ENCODE assay signal across 8 cellular contexts in the genomic region with DNA sequence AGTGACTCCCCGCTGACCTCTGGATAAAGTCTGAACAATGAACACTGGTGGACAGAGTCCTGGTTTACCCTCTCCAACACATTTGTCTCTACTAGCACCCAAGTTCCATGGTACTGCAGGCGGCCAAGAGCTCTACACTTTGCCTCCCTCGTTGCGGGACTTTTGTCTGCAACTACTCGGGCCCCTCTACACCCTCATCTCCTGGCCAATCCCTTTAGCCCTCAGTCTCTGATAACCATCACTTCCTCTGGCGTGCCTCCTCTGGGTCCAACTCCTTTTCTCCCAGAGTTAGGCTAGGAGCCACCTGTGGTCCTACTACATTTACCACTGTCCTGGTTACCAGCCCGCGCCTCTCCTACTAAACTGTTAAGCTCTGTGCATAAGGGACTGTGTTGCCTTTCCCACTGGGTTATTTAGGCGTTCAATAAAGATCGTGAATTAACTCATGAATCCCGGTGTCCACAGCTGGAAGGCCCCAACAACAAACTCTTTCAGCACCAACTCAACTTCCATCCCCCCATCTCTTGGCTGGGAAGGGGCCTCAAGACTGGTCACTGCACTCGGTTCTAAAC. TPM values are rescaled to one million over a fixed set of nuclear protein-coding genes. Genes with fewer than 3 reads are reported as not detected.
DNase-seq lines count a peak whose midpoint lies in the region; TF ChIP-seq lines count a peak whose summit lies in the region.

No MANE protein-coding gene starts in this region.

- no peak for TF ChIP-seq CTCF in liver (IDR thresholded peaks at IDR 0.05; ENCODE audit: low read depth, low read length, missing input control)

- peak; percentile 44 for DNase-seq in ELR (ENCODE audit: low read depth)
- no peak for DNase-seq in MG63
- peak; percentile 12 to 16 for DNase-seq in T47D (ENCODE audit: low read depth in 1 of 2, low spot score in 1 of 2)
- no peak for DNase-seq in GM19240 (ENCODE audit: insufficient read length, low spot score)
- DNase-seq in COR-L47 (lab: John Stamatoyannopoulos, UW): no peak
- no peak for DNase-seq in NCI-H187 treated with DMSO at 0.1 percent for 48 hours (lab: John Stamatoyannopoulos, UW)

- 29% methylated on average over 12 of the region's 12 CpGs for WGBS in liver
- 43% methylated on average over 12 of the region's 12 CpGs for WGBS in thymus

- TF ChIP-seq RAD21 in liver (IDR thresholded peaks at IDR 0.05): no peak

- H3K36me3 ChIP-seq in MG63: peaks cover 9% of the 10 kb centered on the region
- peaks cover 1 to 9% (median 4%) of the 10 kb centered on the region in 4 donors for H3K36me3 ChIP-seq in liver (ENCODE audit: control insufficient read depth in 4 of 4, insufficient read depth in 3 of 4, low read depth in 1 of 4, low read length in 3 of 4)
- H3K36me3 ChIP-seq in thymus (ENCODE audit: control insufficient read depth, insufficient read depth): peaks cover 5% of the 10 kb centered on the region

- H3K4me3 ChIP-seq in MG63 (peak overlapping the region; percentile 84), liver (ENCODE audit: low read depth in 1 of 3, low read length in 3 of 3) (peak overlapping the region; percentile 75 to 91 (median 77)), thymus (ENCODE audit: low read length) (peak overlapping the region; percentile 74)

- peaks cover 1 to 17% (median 10%) of the 10 kb centered on the region in 4 donors for H3K4me1 ChIP-seq in liver (ENCODE audit: control insufficient read depth in 4 of 4, insufficient read depth in 4 of 4, low read length in 3 of 4)
- H3K4me1 ChIP-seq in thymus (ENCODE audit: control insufficient read depth, insufficient read depth, low read length): peaks cover 12% of the 10 kb centered on the region

- no peaks in the 10 kb centered on the region for H3K9me3 ChIP-seq in MG63
- H3K9me3 ChIP-seq in liver (ENCODE audit: control insufficient read depth in 4 of 4, low read length in 3 of 4): no peaks in the 10 kb centered on the region
- H3K9me3 ChIP-seq in thymus (ENCODE audit: control insufficient read depth): no peaks in the 10 kb centered on the region

- peak overlapping the region; percentile 88 to 90 for H3K27ac ChIP-seq in liver (ENCODE audit: low read depth in 1 of 2, low read length in 2 of 2)
- H3K27ac ChIP-seq in thymus (ENCODE audit: low read depth): no peak overlapping the region

- H3K27me3 ChIP-seq in MG63 (no peaks in the 10 kb centered on the region), liver (ENCODE audit: control insufficient read depth in 4 of 4, insufficient read depth in 4 of 4, low read length in 3 of 4) (no peaks in the 10 kb centered on the region), thymus (ENCODE audit: control insufficient read depth, insufficient read depth) (no peaks in the 10 kb centered on the region)

- peak overlapping the region; percentile 6 to 87 for H3K9ac ChIP-seq in liver (ENCODE audit: low read depth in 1 of 2, low read length in 2 of 2)

- in situ Hi-C loops in T47D (cut with HindIII; ENCODE audit: low pct_unique_long_range_greater_than_20kb, low sequenced_read_pairs): no loop called here

TF ChIP-seq in liver, 16 proteins besides CTCF, POLR2A, EP300 and RAD21:
- TF ChIP-seq NR2F2 (IDR thresholded peaks at IDR 0.05) (no peak), EGR1 (IDR thresholded peaks at IDR 0.05; ENCODE audit: low read depth in 2 of 2) (no peak), RXRA (IDR thresholded peaks at IDR 0.05) (no peak)

RNA-seq across cellular contexts. Expression of a gene that starts 0.8 kb away (rescaled TPM):
- total RNA-seq in MG63 (2014; rRNA removed; shearing (Covaris generic); ENCODE audit: low replicate concordance): 3.0 and 11.3 TPM in 2 replicates
- total RNA-seq in liver: 10 to 100 TPM; 17.0 to 23.0 TPM
- polyA plus RNA-seq in liver: 10 to 100 TPM; 18.1 to 19.0 TPM
- 43.0 TPM for polyA plus RNA-seq in thymus

RNA-seq across cellular contexts. Expression of a gene that starts 26.6 kb away (rescaled TPM):
- total RNA-seq in MG63 (2014; rRNA removed; shearing (Covaris generic); ENCODE audit: low replicate concordance): 18.9 and 37.7 TPM in 2 replicates
- 10 to 100 TPM in 1 of 2 donors, 1 to 10 TPM in 1; 8.0 to 24.9 TPM for total RNA-seq in liver
- 10 to 100 TPM in 1 of 2 donors, 1 to 10 TPM in 1; 10.0 to 12.7 TPM for polyA plus RNA-seq in liver
- 15.5 TPM for polyA plus RNA-seq in thymus

Comparison
In these comparisons a context has a peak if more than half of its experiments do, and no peak if none do; other contexts are left out.
1. DNase-seq: peak in ELR (single experiment) and T47D (2 of 2); none in MG63 (single experiment), GM19240 (single experiment), COR-L47 (single experiment) and NCI-H187 treated with DMSO at 0.1 percent for 48 hours (single experiment).
2. Peak in every context shown above with its lines, with median percentiles within 50 percentile points of each other: H3K4me3 ChIP-seq.